In genomic region chr5:119405444-119405843, GRCh38 we compare ENCODE assay signal across 18 cellular contexts. TPM values are rescaled to one million over a fixed set of nuclear protein-coding genes. Genes with fewer than 3 reads are reported as not detected.
DNase-seq lines count a peak whose midpoint lies in the region; ATAC-seq, FAIRE-seq and TF ChIP-seq lines count a peak whose summit lies in the region.
"Had no signal": no experiment of that assay in that cellular context is flagged by ENCODE, and none has a peak within 500 bp of the region (broad histone marks: within the 10 kb centered on the region; RNA-seq: fewer than 3 reads in every experiment).

No MANE protein-coding gene starts in this region.

- H3K79me2 ChIP-seq in DOHH2 (ENCODE audit: control insufficient read depth, low read length) (no peaks in the 10 kb centered on the region), OCI-LY7 (ENCODE audit: insufficient read depth, low read depth, low read length) (no peaks in the 10 kb centered on the region)

- ATAC-seq in HG02759 (IDR thresholded peaks at IDR 0.05; ENCODE audit: unreplicated experiment) (peak; percentile 38), lower lobe of right lung (no peak)
- ATAC-seq: Panc1 had no signal

- CTCF ChIA-PET in OCI-LY7 (lab: Charles Lee; ENCODE audit: unreplicated experiment): interaction anchor here (1.0 kb wide), 1 partner anchor 94 kb away, joined by 3 read pairs; no protein-coding TSS in a partner anchor

- peak overlapping the region; percentile 12; the same call in 1 of the 2 replicates for H2AFZ ChIP-seq in OCI-LY7 (ENCODE audit: low read length)

- BruUV-seq in OCI-LY7 (replicated peaks; lab: Mats Ljungman, UMichigan): no TSS peak

- DNase-seq in GM19239 (ENCODE audit: insufficient read length, low spot score) (no peak), OCI-LY7 (ENCODE audit: low spot score) (no peak), lower lobe of right lung (no peak), NCI-H187 treated with DMSO at 0.1 percent for 48 hours (lab: John Stamatoyannopoulos, UW) (no peak), occipital lobe (lab: John Stamatoyannopoulos, UW) (no peak)
- no peak for DNase-seq in stimulated activated naive CD4-positive, alpha-beta T cell treated with Interleukin-2 at 50 U/mL for 16 hours (lab: John Stamatoyannopoulos, UW)
- DNase-seq: activated CD4-positive, alpha-beta T cell treated with anti-CD3 and anti-CD28 coated beads, Interleukin-2, amount 50 U/mL, for 1 hour; amniotic stem cell; effector CD8-positive, alpha-beta T cell; GOT3; mesenchymal stem cell; MM.1S; NCI-H2081; NCI-H524 treated with DMSO at 0.1 percent for 48 hours had no signal

- TF ChIP-seq CTCF in DOHH2 (IDR thresholded peaks at IDR 0.05; ENCODE audit: low read depth, low read length, poor library complexity, severe bottlenecking) (no peak), OCI-LY7 (conservative IDR thresholded peaks at IDR 0.05; ENCODE audit: low read length) (no peak), lower lobe of right lung (IDR thresholded peaks at IDR 0.05) (no peak)

- intact Hi-C loops in OCI-LY7 (cut with micrococcal nuclease; ENCODE audit: unreplicated experiment): no loop called here
- intact Hi-C loops in lower lobe of right lung (cut with DNase I): no loop called here

- H3K4me1 ChIP-seq in DOHH2 (ENCODE audit: control insufficient read depth, low read length) (peaks cover 26% of the 10 kb centered on the region), OCI-LY7 (ENCODE audit: insufficient read depth, low read length, poor library complexity, severe bottlenecking) (peaks cover 55% of the 10 kb centered on the region), lower lobe of right lung (no peaks in the 10 kb centered on the region)

- H3K9me3 ChIP-seq in DOHH2 (ENCODE audit: control insufficient read depth, insufficient read depth, low read length) (no peaks in the 10 kb centered on the region), OCI-LY7 (ENCODE audit: low read length) (no peaks in the 10 kb centered on the region), lower lobe of right lung (no peaks in the 10 kb centered on the region)
- H3K9me3 ChIP-seq: vagina had no signal

- H3K4me2 ChIP-seq in DOHH2 (ENCODE audit: low read length): peak overlapping the region; percentile 29; the same call in 1 of the 2 replicates
- peak overlapping the region; percentile 39 for H3K4me2 ChIP-seq in OCI-LY7 (ENCODE audit: low read length)

- FAIRE-seq in GM19239 (lab: Jason Lieb, UNC): peak; percentile 61

- H3K4me3 ChIP-seq in DOHH2 (ENCODE audit: low read length): no peak overlapping the region
- H3K4me3 ChIP-seq in OCI-LY7 (ENCODE audit: low read depth, low read length, poor library complexity, severe bottlenecking): no peak overlapping the region
- H3K4me3 ChIP-seq in lower lobe of right lung: no peak overlapping the region
- H3K4me3 ChIP-seq: vagina had no signal

- no peaks in the 10 kb centered on the region for H3K36me3 ChIP-seq in DOHH2 (ENCODE audit: control insufficient read depth, low read length)
- no peaks in the 10 kb centered on the region for H3K36me3 ChIP-seq in OCI-LY7 (ENCODE audit: insufficient read depth, low read length)
- H3K36me3 ChIP-seq in lower lobe of right lung: no peaks in the 10 kb centered on the region
- H3K36me3 ChIP-seq: vagina had no signal

- H3F3A ChIP-seq in DOHH2 (ENCODE audit: control insufficient read depth, insufficient read depth): no peaks in the 10 kb centered on the region

- no peak overlapping the region for H3K27ac ChIP-seq in DOHH2 (ENCODE audit: low read depth, low read length)
- no peak overlapping the region for H3K27ac ChIP-seq in OCI-LY7 (ENCODE audit: low read depth, low read length, poor library complexity, severe bottlenecking)
- no peak overlapping the region for H3K27ac ChIP-seq in lower lobe of right lung
- H3K27ac ChIP-seq: vagina had no signal

- no peaks in the 10 kb centered on the region for H3K9me2 ChIP-seq in DOHH2 (replicated peaks; ENCODE audit: control insufficient read depth, low read length)
- no peaks in the 10 kb centered on the region for H3K9me2 ChIP-seq in OCI-LY7 (ENCODE audit: insufficient read depth, low read length)

- H3K27me3 ChIP-seq in DOHH2 (ENCODE audit: control insufficient read depth, low read length) (peaks cover 4% of the 10 kb centered on the region; the same call in 1 of the 2 replicates), lower lobe of right lung (ENCODE audit: low read depth) (no peaks in the 10 kb centered on the region)
- H3K27me3 ChIP-seq: vagina had no signal

- POLR2A ChIA-PET in OCI-LY7 (lab: Charles Lee): interaction anchor here (1.0 to 1.5 kb wide), 5 partner anchors 65 to 334 kb away, joined by 3 to 5 read pairs (median 4); partner anchors contain the start of gene DMXL1

- no peaks in the 10 kb centered on the region for H4K20me1 ChIP-seq in DOHH2 (ENCODE audit: control insufficient read depth, insufficient read depth, low read depth, low read length)
- no peaks in the 10 kb centered on the region for H4K20me1 ChIP-seq in OCI-LY7 (ENCODE audit: insufficient read depth, low read length)

RNA-seq across cellular contexts. Expression of gene HSD17B4, which starts 46.9 kb away (rescaled TPM):
- total RNA-seq in OCI-LY7 (2014; rRNA removed; shearing (Covaris generic)): 55.4 and 81.4 TPM in 2 replicates
- total RNA-seq in OCI-LY7 (2022): 99.9 and 145 TPM in 2 replicates
- 364 TPM for total RNA-seq in lower lobe of right lung
- 203 TPM for total RNA-seq in occipital lobe

RNA-seq across cellular contexts. Expression of gene TNFAIP8, which starts 49.6 kb away (rescaled TPM):
- 92.9 and 95.1 TPM in 2 replicates for total RNA-seq in OCI-LY7 (2014; rRNA removed; shearing (Covaris generic))
- 75.4 and 94.5 TPM in 2 replicates for total RNA-seq in OCI-LY7 (2022)
- 29.5 TPM for total RNA-seq in lower lobe of right lung
- 5.0 TPM for total RNA-seq in occipital lobe
